Comparison of ENCODE assay signal across 28 cellular contexts in genomic region chr11:102935514-102935913, GRCh38. TPM values are rescaled to one million over a fixed set of nuclear protein-coding genes. Genes with fewer than 3 reads are reported as not detected.
DNase-seq lines count a peak whose midpoint lies in the region; ATAC-seq, FAIRE-seq and TF ChIP-seq lines count a peak whose summit lies in the region.
"Had no signal": no experiment of that assay in that cellular context is flagged by ENCODE, and none has a peak within 500 bp of the region (broad histone marks: within the 10 kb centered on the region; RNA-seq: fewer than 3 reads in every experiment).

No MANE protein-coding gene starts in this region.

- intact Hi-C loops in activated CD8-positive, alpha-beta T cell treated with anti-CD3 and anti-CD28 coated beads for 36 hours (cut with micrococcal nuclease) = loop anchor here (10.0 kb wide), 1 partner anchor 59 kb away; no protein-coding TSS in a partner anchor
- intact Hi-C loops in testis (cut with DNase I; ENCODE audit: low total_unique reads) = no loop called here

- no peaks in the 10 kb centered on the region for H3K79me2 ChIP-seq in neural progenitor cell (ENCODE audit: low read depth)
- H3K79me2 ChIP-seq: hepatocyte had no signal

- FAIRE-seq in HTR-8/SVneo (lab: Jason Lieb, UNC) = peak; percentile 38

- WGBS in testis, 2 donors = 88 to 91% methylated on average over 3 of the region's 3 CpGs

- TF ChIP-seq CTCF in activated CD8-positive, alpha-beta T cell treated with anti-CD3 and anti-CD28 coated beads for 36 hours (IDR thresholded peaks at IDR 0.05) = no peak
- TF ChIP-seq CTCF in brain microvascular endothelial cell (IDR thresholded peaks at IDR 0.05; ENCODE audit: low read depth, low read length, missing control alignments) (peak; percentile 48), neural progenitor cell (IDR thresholded peaks at IDR 0.05) (peak; percentile 9), testis (IDR thresholded peaks at IDR 0.05) (no peak)

- H3K4me3 ChIP-seq in brain microvascular endothelial cell (ENCODE audit: low read depth, low read length) = no peak overlapping the region
- H3K4me3 ChIP-seq in neural progenitor cell = no peak overlapping the region
- H3K4me3 ChIP-seq in testis = no peak overlapping the region
- H3K4me3 ChIP-seq: hepatocyte, left lung, smooth muscle cell had no signal

- TF ChIP-seq POLR2A in testis (IDR thresholded peaks at IDR 0.05) = no peak

- H3K9me3 Mint-ChIP-seq in activated CD8-positive, alpha-beta T cell treated with anti-CD3 and anti-CD28 coated beads for 36 hours = no peaks in the 10 kb centered on the region
- no peaks in the 10 kb centered on the region for H3K9me3 Mint-ChIP-seq in activated CD8-positive, alpha-beta T cell treated with anti-CD3 and anti-CD28 coated beads, Interleukin-2, amount 10 ng/mL, durations not matched to agents 7 days and 5 days (ENCODE audit: insufficient read depth)
- H3K9me3 Mint-ChIP-seq in neural progenitor cell = no peaks in the 10 kb centered on the region
- H3K9me3 Mint-ChIP-seq: mesothelial cell of epicardium; stimulated activated memory B cell treated with anti-CD40 and anti-IgM and Interleukin-4, amounts not matched to agents 10 μg/mL and 1 μg/mL and 100 μg/mL, for 72 hours had no signal

- POLR2A ChIA-PET in activated CD8-positive, alpha-beta T cell treated with anti-CD3 and anti-CD28 coated beads for 36 hours (lab: Charles Lee) = no interaction called here
- POLR2A ChIA-PET in activated CD8-positive, alpha-beta T cell treated with anti-CD3 and anti-CD28 coated beads, Interleukin-2, amount 10 ng/mL, durations not matched to agents 7 days and 5 days (lab: Charles Lee) = no interaction called here

- no peaks in the 10 kb centered on the region for H3K4me1 Mint-ChIP-seq in activated CD8-positive, alpha-beta T cell treated with anti-CD3 and anti-CD28 coated beads for 36 hours (ENCODE audit: low read depth)
- no peaks in the 10 kb centered on the region for H3K4me1 Mint-ChIP-seq in activated CD8-positive, alpha-beta T cell treated with anti-CD3 and anti-CD28 coated beads, Interleukin-2, amount 10 ng/mL, durations not matched to agents 7 days and 5 days (ENCODE audit: low read depth)
- H3K4me1 Mint-ChIP-seq in neural progenitor cell = no peaks in the 10 kb centered on the region
- H3K4me1 Mint-ChIP-seq: naive thymus-derived CD8-positive, alpha-beta T cell; stimulated activated memory B cell treated with anti-CD40 and anti-IgM and Interleukin-4, amounts not matched to agents 10 μg/mL and 1 μg/mL and 100 μg/mL, for 72 hours; T-helper 17 cell had no signal

- H3F3A ChIP-seq in neural progenitor cell (ENCODE audit: low read depth) = no peaks in the 10 kb centered on the region

- DNase-seq in activated CD8-positive, alpha-beta T cell treated with anti-CD3 and anti-CD28 coated beads for 36 hours = no peak
- DNase-seq in activated CD8-positive, alpha-beta T cell treated with anti-CD3 and anti-CD28 coated beads, Interleukin-2, amount 10 ng/mL, durations not matched to agents 7 days and 5 days = no peak
- DNase-seq in HTR-8/SVneo (ENCODE audit: insufficient read length, low spot score) (no peak), brain microvascular endothelial cell (no peak), neural progenitor cell (ENCODE audit: low spot score) (no peak), testis (no peak)
- DNase-seq in stimulated activated CD4-positive, alpha-beta T cell treated with anti-CD3 and anti-CD28 coated beads, Interleukin-12 subunit alpha, Interleukin-12 subunit beta, amount 100 ng/mL, for 4 hours = no peak
- DNase-seq: 8988T; activated gamma-delta T cell; foreskin melanocyte; Kasumi-1; left lung; naive thymus-derived CD8-positive, alpha-beta T cell; NCI-H1092 treated with DMSO at 0.1 percent for 48 hours; NCI-H187 treated with DMSO at 0.1 percent for 48 hours; NCI-H524 treated with DMSO at 0.1 percent for 48 hours; RPMI8226; stimulated activated CD4-positive, alpha-beta T cell treated with anti-CD3 and anti-CD28 coated beads, Interleukin-2, amount 100 ng/mL, for 48 hours; T-helper 17 cell had no signal

- H4K20me1 ChIP-seq in neural progenitor cell (ENCODE audit: low read depth) = no peaks in the 10 kb centered on the region

- H3K27me3 Mint-ChIP-seq in activated CD8-positive, alpha-beta T cell treated with anti-CD3 and anti-CD28 coated beads for 36 hours = peaks cover 7% of the 10 kb centered on the region
- peaks cover 2% of the 10 kb centered on the region for H3K27me3 Mint-ChIP-seq in activated CD8-positive, alpha-beta T cell treated with anti-CD3 and anti-CD28 coated beads, Interleukin-2, amount 10 ng/mL, durations not matched to agents 7 days and 5 days (ENCODE audit: low read depth)
- H3K27me3 Mint-ChIP-seq in neural progenitor cell (ENCODE audit: insufficient read depth, low read depth) = peaks cover 2% of the 10 kb centered on the region

- H3K4me3 Mint-ChIP-seq in activated CD8-positive, alpha-beta T cell treated with anti-CD3 and anti-CD28 coated beads for 36 hours = no peak overlapping the region
- H3K4me3 Mint-ChIP-seq in activated CD8-positive, alpha-beta T cell treated with anti-CD3 and anti-CD28 coated beads, Interleukin-2, amount 10 ng/mL, durations not matched to agents 7 days and 5 days = no peak overlapping the region
- H3K4me3 Mint-ChIP-seq in neural progenitor cell = no peak overlapping the region
- H3K4me3 Mint-ChIP-seq: mesothelial cell of epicardium; naive thymus-derived CD8-positive, alpha-beta T cell; stimulated activated memory B cell treated with anti-CD40 and anti-IgM and Interleukin-4, amounts not matched to agents 10 μg/mL and 1 μg/mL and 100 μg/mL, for 72 hours; T-helper 17 cell had no signal

- CTCF ChIA-PET in activated CD8-positive, alpha-beta T cell treated with anti-CD3 and anti-CD28 coated beads for 36 hours (lab: Charles Lee) = interaction anchor here (1.5 to 1.8 kb wide), 2 partner anchors 11 to 21 kb away, joined by 3 to 4 read pairs; no protein-coding TSS in a partner anchor
- CTCF ChIA-PET in activated CD8-positive, alpha-beta T cell treated with anti-CD3 and anti-CD28 coated beads, Interleukin-2, amount 10 ng/mL, durations not matched to agents 7 days and 5 days (lab: Charles Lee) = no interaction called here

- H3K27ac ChIP-seq in brain microvascular endothelial cell (no peak overlapping the region), neural progenitor cell (no peak overlapping the region), testis (no peak overlapping the region)
- H3K27ac ChIP-seq: epithelial cell of prostate, hepatocyte, left lung had no signal

- no peak overlapping the region for H3K4me2 ChIP-seq in neural progenitor cell
- H3K4me2 ChIP-seq: hepatocyte, smooth muscle cell had no signal

- H3K36me3 Mint-ChIP-seq in activated CD8-positive, alpha-beta T cell treated with anti-CD3 and anti-CD28 coated beads for 36 hours (ENCODE audit: low read depth) = no peaks in the 10 kb centered on the region
- H3K36me3 Mint-ChIP-seq in activated CD8-positive, alpha-beta T cell treated with anti-CD3 and anti-CD28 coated beads, Interleukin-2, amount 10 ng/mL, durations not matched to agents 7 days and 5 days (ENCODE audit: low read depth) = no peaks in the 10 kb centered on the region
- no peaks in the 10 kb centered on the region for H3K36me3 Mint-ChIP-seq in neural progenitor cell
- H3K36me3 Mint-ChIP-seq: mesothelial cell of epicardium; naive thymus-derived CD8-positive, alpha-beta T cell; stimulated activated memory B cell treated with anti-CD40 and anti-IgM and Interleukin-4, amounts not matched to agents 10 μg/mL and 1 μg/mL and 100 μg/mL, for 72 hours had no signal

- H3K4me1 ChIP-seq in neural progenitor cell (no peaks in the 10 kb centered on the region), testis (no peaks in the 10 kb centered on the region)
- H3K4me1 ChIP-seq: left lung had no signal

- H3K9ac ChIP-seq in neural progenitor cell = no peak overlapping the region

- H3K27ac Mint-ChIP-seq in activated CD8-positive, alpha-beta T cell treated with anti-CD3 and anti-CD28 coated beads for 36 hours = no peak overlapping the region
- no peak overlapping the region for H3K27ac Mint-ChIP-seq in activated CD8-positive, alpha-beta T cell treated with anti-CD3 and anti-CD28 coated beads, Interleukin-2, amount 10 ng/mL, durations not matched to agents 7 days and 5 days
- no peak overlapping the region for H3K27ac Mint-ChIP-seq in neural progenitor cell
- H3K27ac Mint-ChIP-seq: mesothelial cell of epicardium; naive thymus-derived CD8-positive, alpha-beta T cell; stimulated activated memory B cell treated with anti-CD40 and anti-IgM and Interleukin-4, amounts not matched to agents 10 μg/mL and 1 μg/mL and 100 μg/mL, for 72 hours; T-helper 17 cell had no signal

- H3K27me3 ChIP-seq in brain microvascular endothelial cell (replicated peaks) (no peaks in the 10 kb centered on the region), neural progenitor cell (no peaks in the 10 kb centered on the region), testis (no peaks in the 10 kb centered on the region)
- H3K27me3 ChIP-seq: hepatocyte, left lung had no signal

- H3K9me3 ChIP-seq in neural progenitor cell (ENCODE audit: low read depth) = no peaks in the 10 kb centered on the region
- no peaks in the 10 kb centered on the region for H3K9me3 ChIP-seq in testis
- H3K9me3 ChIP-seq: left lung had no signal

- ATAC-seq in activated CD8-positive, alpha-beta T cell treated with anti-CD3 and anti-CD28 coated beads for 36 hours = peak; percentile 39
- no peak for ATAC-seq in activated CD8-positive, alpha-beta T cell treated with anti-CD3 and anti-CD28 coated beads, Interleukin-2, amount 10 ng/mL, durations not matched to agents 7 days and 5 days
- no peak for ATAC-seq in HG03342 (IDR thresholded peaks at IDR 0.05; ENCODE audit: unreplicated experiment)
- ATAC-seq: left lung; naive thymus-derived CD8-positive, alpha-beta T cell; stimulated activated memory B cell treated with anti-CD40 and anti-IgM and Interleukin-4, amounts not matched to agents 10 μg/mL and 1 μg/mL and 100 μg/mL, for 72 hours; T-helper 17 cell had no signal

- in situ Hi-C loops in brain microvascular endothelial cell (cut with HindIII; ENCODE audit: low pct_ligation_motif_present, low sequenced_read_pairs) = no loop called here

- H3K36me3 ChIP-seq in brain microvascular endothelial cell (replicated peaks) (no peaks in the 10 kb centered on the region), neural progenitor cell (no peaks in the 10 kb centered on the region), testis (ENCODE audit: low read depth, missing control alignments) (no peaks in the 10 kb centered on the region)
- H3K36me3 ChIP-seq: left lung had no signal

- no peak overlapping the region for H2AFZ ChIP-seq in neural progenitor cell (replicated peaks)
- H2AFZ ChIP-seq: hepatocyte had no signal

RNA-seq across cellular contexts. Expression of gene MMP13, which starts 20.0 kb away (rescaled TPM):
- total RNA-seq in activated CD8-positive, alpha-beta T cell treated with anti-CD3 and anti-CD28 coated beads for 36 hours = not detected
- total RNA-seq in activated CD8-positive, alpha-beta T cell treated with anti-CD3 and anti-CD28 coated beads, Interleukin-2, amount 10 ng/mL, durations not matched to agents 7 days and 5 days = not detected
- not detected in 2 replicates for total RNA-seq in neural progenitor cell (ENCODE audit: low replicate concordance)
- total RNA-seq in testis = under 1 TPM in 1 of 2 donors, not detected in 1; 0.31 TPM
- polyA plus RNA-seq in testis (ENCODE audit: insufficient read depth, low read depth, low replicate concordance) = not detected
- total RNA-seq: mesothelial cell of epicardium; naive thymus-derived CD8-positive, alpha-beta T cell; omental fat pad; SK-MEL-5; T-helper 17 cell; urinary bladder had no signal
- polyA plus RNA-seq: hepatocyte; naive thymus-derived CD8-positive, alpha-beta T cell had no signal

Comparison
In these comparisons a context has a peak if more than half of its experiments do, and no peak if none do; other contexts are left out.
1. CTCF ChIP-seq: peak in brain microvascular endothelial cell (single experiment) and neural progenitor cell (single experiment); none in activated CD8-positive, alpha-beta T cell treated with anti-CD3 and anti-CD28 coated beads for 36 hours (single experiment) and testis (0 of 3).